Comparison of ENCODE assay signal across 1 cellular context in genomic region chr16:86850675-86851074, GRCh38.
TF ChIP-seq lines count a peak whose summit lies in the region.

No MANE protein-coding gene starts in this region.

TF ChIP-seq in endothelial cell of umbilical vein, 7 proteins besides CTCF, POLR2A, EP300 and RAD21 (continued from another document):
- TF ChIP-seq MAX (IDR thresholded peaks at IDR 0.05; ENCODE audit: insufficient read depth, insufficient read length), result no peak
- no peak for TF ChIP-seq GATA2 (IDR thresholded peaks at IDR 0.05; ENCODE audit: insufficient read depth, insufficient read length, low read depth, low read length)
- TF ChIP-seq FOS (IDR thresholded peaks at IDR 0.05; ENCODE audit: borderline replicate concordance, insufficient read depth, low read length), result no peak
